13 cellular contexts compared by ENCODE assay signal in the genomic region with DNA sequence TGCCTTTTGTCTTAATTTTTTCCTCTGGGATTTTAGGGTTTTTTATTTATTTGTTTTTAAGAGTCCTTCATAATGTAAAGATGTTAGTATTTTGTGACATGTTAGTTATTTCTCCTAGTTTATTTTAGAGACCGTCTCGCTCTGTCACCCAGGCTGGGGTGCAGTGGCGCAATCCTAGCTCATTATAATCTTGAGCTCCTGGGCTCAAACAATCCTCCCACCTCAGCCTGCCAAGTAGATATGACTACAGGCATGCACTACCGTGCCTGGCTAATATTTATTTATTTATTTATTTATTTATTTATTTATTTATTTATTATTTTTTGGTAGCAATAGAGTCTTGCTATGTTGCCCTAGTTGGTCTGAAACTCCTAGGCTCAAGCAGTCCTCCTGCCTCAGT. TPM values are rescaled to one million over a fixed set of nuclear protein-coding genes. Genes with fewer than 3 reads are reported as not detected.
DNase-seq lines count a peak whose midpoint lies in the region; ATAC-seq, FAIRE-seq and TF ChIP-seq lines count a peak whose summit lies in the region.
"Had no signal": no experiment of that assay in that cellular context is flagged by ENCODE, and none has a peak within 500 bp of the region (broad histone marks: within the 10 kb centered on the region; RNA-seq: fewer than 3 reads in every experiment).

No MANE protein-coding gene starts in this region.

- DNase-seq in adrenal gland (peak in 4 of 7 donors; percentile 51 to 65 (median 55)), mesenchymal stem cell (no peak), AG20443 (ENCODE audit: low spot score) (no peak), HTR-8/SVneo (ENCODE audit: insufficient read length, low spot score) (no peak)
- no peak for DNase-seq in activated CD4-positive, alpha-beta T cell treated with anti-CD3 and anti-CD28 coated beads, Interleukin-2, amount 50 U/mL, for 1 hour
- DNase-seq: activated CD8-positive, alpha-beta memory T cell treated with anti-CD3 and anti-CD28 coated beads, Interleukin-2, amount 50 U/mL, for 4 hours; cerebellar nuclear complex; NCI-H1048 had no signal

- H3K27ac ChIP-seq in BLaER1 = no peak overlapping the region
- no peak overlapping the region for H3K27ac ChIP-seq in HEK293 (ENCODE audit: extremely low read depth, low read depth, low read length)
- peak overlapping the region in 2 of 5 donors; percentile 74 to 76 for H3K27ac ChIP-seq in adrenal gland
- H3K27ac ChIP-seq in mesenchymal stem cell (ENCODE audit: low read length, poor library complexity, severe bottlenecking) = no peak overlapping the region
- H3K27ac ChIP-seq: parathyroid adenoma had no signal

- H3K4me3 ChIP-seq in BLaER1 = no peak overlapping the region
- no peak overlapping the region for H3K4me3 ChIP-seq in HEK293 (ENCODE audit: low read depth, low read length)
- peak overlapping the region in 1 of 4 donors; percentile 37 for H3K4me3 ChIP-seq in adrenal gland
- H3K4me3 ChIP-seq in mesenchymal stem cell (ENCODE audit: insufficient read depth in 1 of 2, low read depth in 1 of 2, low read length in 2 of 2) = peak overlapping the region in 1 of 2 experiments; percentile 75

- H3K4me1 ChIP-seq in BLaER1 (peaks cover 48% of the 10 kb centered on the region), HEK293 (ENCODE audit: control insufficient read depth, insufficient read depth, low read length) (0 out of 2 replicates have a peak, but pooled peaks cover 3% of the 10 kb centered on the region), adrenal gland (replicated peaks in 1 of 2) (peaks cover 3 to 32% of the 10 kb centered on the region in 2 donors), mesenchymal stem cell (ENCODE audit: control insufficient read depth, insufficient read depth, low read depth, low read length) (peaks cover 4% of the 10 kb centered on the region)

- H3K14ac ChIP-seq in mesenchymal stem cell (ENCODE audit: low read length in 2 of 2) = no peak overlapping the region

- no peak overlapping the region for H3K23ac ChIP-seq in mesenchymal stem cell (ENCODE audit: low read length in 2 of 2)

- no peaks in the 10 kb centered on the region for H3K79me1 ChIP-seq in mesenchymal stem cell (replicated peaks; ENCODE audit: low read length, poor library complexity, severe bottlenecking)

- H3K36me3 ChIP-seq in BLaER1 = no peaks in the 10 kb centered on the region
- no peaks in the 10 kb centered on the region for H3K36me3 ChIP-seq in HEK293 (ENCODE audit: control insufficient read depth in 2 of 2, insufficient read depth in 1 of 2, low read length in 2 of 2)
- no peaks in the 10 kb centered on the region for H3K36me3 ChIP-seq in adrenal gland (replicated peaks in 1 of 2)
- H3K36me3 ChIP-seq in mesenchymal stem cell (ENCODE audit: control insufficient read depth in 1 of 2, insufficient read depth in 2 of 2, low read depth in 1 of 2, low read length in 2 of 2) = no peaks in the 10 kb centered on the region

- H4K8ac ChIP-seq in mesenchymal stem cell (ENCODE audit: low read length) = no peak overlapping the region

- peak in 1 of 2 donors; percentile 48 for TF ChIP-seq POLR2A in adrenal gland (IDR thresholded peaks at IDR 0.05)

- H3K4ac ChIP-seq in mesenchymal stem cell (ENCODE audit: low read depth in 1 of 2, low read length in 2 of 2) = no peak overlapping the region

- intact Hi-C loops in adrenal gland (cut with DNase I) = loop anchor here in 1 of 2 donors (10.0 kb wide), 1 partner anchor 172 kb away; no protein-coding TSS in a partner anchor

- 47 to 75% (median 53%) methylated on average over 4 of the region's 4 CpGs for WGBS in adrenal gland, 4 donors
- 94% methylated on average over 3 of the region's 4 CpGs for WGBS in mesenchymal stem cell

- no peak for ATAC-seq in GM21381 (IDR thresholded peaks at IDR 0.05; ENCODE audit: unreplicated experiment)

- H2BK12ac ChIP-seq in mesenchymal stem cell (ENCODE audit: low read length in 2 of 2) = no peak overlapping the region

- no peak overlapping the region for H4K91ac ChIP-seq in mesenchymal stem cell (ENCODE audit: low read length)

- H3K18ac ChIP-seq in mesenchymal stem cell (ENCODE audit: low read depth in 1 of 2, low read length in 2 of 2) = no peak overlapping the region

- TF ChIP-seq CTCF in HEK293 (tag by site-specific recombination; IDR thresholded peaks at IDR 0.05) (no peak), adrenal gland (IDR thresholded peaks at IDR 0.05) (no peak)

- CTCF ChIA-PET in HEK293 (lab: Yijun Ruan, JAX) = interaction anchor here (0.7 kb wide), 1 partner anchor 127 kb away, joined by 3 read pairs; no protein-coding TSS in a partner anchor

- H2BK15ac ChIP-seq in mesenchymal stem cell (ENCODE audit: low read depth, poor library complexity, severe bottlenecking) = no peak overlapping the region

- H4K20me1 ChIP-seq in BLaER1 = no peaks in the 10 kb centered on the region

- no peaks in the 10 kb centered on the region for H3K9me3 ChIP-seq in BLaER1
- H3K9me3 ChIP-seq in HEK293 (ENCODE audit: control insufficient read depth, insufficient read depth, low read depth, low read length) = no peaks in the 10 kb centered on the region
- H3K9me3 ChIP-seq in adrenal gland (replicated peaks in 1 of 3) = no peaks in the 10 kb centered on the region
- no peaks in the 10 kb centered on the region for H3K9me3 ChIP-seq in mesenchymal stem cell (ENCODE audit: control insufficient read depth, low read length)

- H3K4me2 ChIP-seq in BLaER1 (0 out of 2 replicates have a peak overlapping the region, but pooled peaks have one; percentile 51), mesenchymal stem cell (ENCODE audit: low read length, poor library complexity, severe bottlenecking) (no peak overlapping the region)

- H2AK5ac ChIP-seq in mesenchymal stem cell (ENCODE audit: low read length, severe bottlenecking) = no peak overlapping the region

- no peak overlapping the region for H2BK5ac ChIP-seq in mesenchymal stem cell (ENCODE audit: low read depth, low read length, poor library complexity, severe bottlenecking)

- POLR2A ChIA-PET in HEK293 (lab: Yijun Ruan, JAX) = no interaction called here

- H3K27me3 ChIP-seq in BLaER1 (no peaks in the 10 kb centered on the region), adrenal gland (no peaks in the 10 kb centered on the region), mesenchymal stem cell (ENCODE audit: control insufficient read depth in 1 of 2, insufficient read depth in 1 of 2, low read length in 2 of 2) (no peaks in the 10 kb centered on the region)

- H2BK120ac ChIP-seq in mesenchymal stem cell (ENCODE audit: low read depth, low read length) = no peak overlapping the region

- H3K9ac ChIP-seq in BLaER1 (no peak overlapping the region), mesenchymal stem cell (ENCODE audit: low read length) (peak overlapping the region; percentile 75)
- H3K9ac ChIP-seq: parathyroid adenoma had no signal

- H2AFZ ChIP-seq in mesenchymal stem cell (ENCODE audit: low read depth, low read length) = no peak overlapping the region

- no peak for FAIRE-seq in HTR-8/SVneo (lab: Jason Lieb, UNC)
- FAIRE-seq: D721Med had no signal

TF ChIP-seq in HEK293, 187 proteins besides CTCF, POLR2A, EP300 and RAD21 (continues in another document):
- TF ChIP-seq ZBTB10 (tag by site-specific recombination; IDR thresholded peaks at IDR 0.05) (no peak), ZNF19 (tag by site-specific recombination; IDR thresholded peaks at IDR 0.05; ENCODE audit: low read depth) (no peak), ZNF114 (tag by site-specific recombination; IDR thresholded peaks at IDR 0.05) (no peak), ZNF624 (tag by site-specific recombination; IDR thresholded peaks at IDR 0.05) (no peak), ZNF426 (tag by site-specific recombination; IDR thresholded peaks at IDR 0.05) (peak; percentile 28; the same call in 1 of the 2 replicates), EGR2 (tag by site-specific recombination; IDR thresholded peaks at IDR 0.05; ENCODE audit: low read depth) (no peak), ZNF423 (tag by site-specific recombination; IDR thresholded peaks at IDR 0.05) (no peak), ZNF792 (tag by site-specific recombination; IDR thresholded peaks at IDR 0.05) (no peak), ZNF132 (tag by site-specific recombination; IDR thresholded peaks at IDR 0.05; ENCODE audit: borderline replicate concordance) (no peak), ZNF701 (tag by site-specific recombination; IDR thresholded peaks at IDR 0.05) (no peak), WT1 (tag by site-specific recombination; IDR thresholded peaks at IDR 0.05) (no peak)

RNA-seq across cellular contexts. Expression of gene ARHGAP17, which starts 37.4 kb away (rescaled TPM):
- 100 to 1,000 TPM in 1 of 8 donors, 10 to 100 TPM in 7; 42.7 to 105 (median 71.0) TPM for total RNA-seq in adrenal gland
- polyA plus RNA-seq in adrenal gland = 100 to 1,000 TPM in 1 of 3 donors, 10 to 100 TPM in 2; 84.3 to 103 (median 87.3) TPM
- 59.1 TPM for polyA plus RNA-seq in mesenchymal stem cell (2013, experiment 1 of 2)
- 55.8 TPM for polyA plus RNA-seq in mesenchymal stem cell (2013, experiment 2 of 2)

RNA-seq across cellular contexts. Expression of gene LCMT1, which starts 59.0 kb away (rescaled TPM):
- total RNA-seq in adrenal gland = 10 to 100 TPM; 28.1 to 58.4 (median 42.2) TPM
- 10 to 100 TPM; 44.4 to 47.9 (median 45.5) TPM for polyA plus RNA-seq in adrenal gland
- 29.2 TPM for polyA plus RNA-seq in mesenchymal stem cell (2013, experiment 1 of 2)
- polyA plus RNA-seq in mesenchymal stem cell (2013, experiment 2 of 2) = 28.6 TPM

Comparison
In these comparisons a context has a peak if more than half of its experiments do, and no peak if none do; other contexts are left out.
1. DNase-seq: peak in adrenal gland (4 of 7); none in mesenchymal stem cell (single experiment), AG20443 (single experiment), activated CD4-positive, alpha-beta T cell treated with anti-CD3 and anti-CD28 coated beads, Interleukin-2, amount 50 U/mL, for 1 hour (single experiment) and HTR-8/SVneo (single experiment).